Comparison of ENCODE assay signal across 9 cellular contexts in genomic region chr5:106121972-106122605, GRCh38.
DNase-seq lines count a peak whose midpoint lies in the region; FAIRE-seq and TF ChIP-seq lines count a peak whose summit lies in the region.
"Had no signal": no experiment of that assay in that cellular context is flagged by ENCODE, and none has a peak within 500 bp of the region (broad histone marks: within the 10 kb centered on the region; RNA-seq: fewer than 3 reads in every experiment).

No MANE protein-coding gene starts in this region.

- no peaks in the 10 kb centered on the region for H3K79me2 ChIP-seq in smooth muscle cell (ENCODE audit: low read depth)

- intact Hi-C loops in cardiac septum (cut with DNase I), result no loop called here
- intact Hi-C loops in dorsolateral prefrontal cortex (cut with DNase I), result no loop called here

- no peak overlapping the region for H2AFZ ChIP-seq in smooth muscle cell (ENCODE audit: low read depth)

- no peaks in the 10 kb centered on the region for H4K20me1 ChIP-seq in smooth muscle cell (ENCODE audit: low read depth)

- H3K27ac ChIP-seq in cardiac muscle cell, result no peak overlapping the region
- no peak overlapping the region for H3K27ac ChIP-seq in dorsolateral prefrontal cortex
- no peak overlapping the region for H3K27ac ChIP-seq in smooth muscle cell (ENCODE audit: low read depth)
- H3K27ac ChIP-seq: epithelial cell of prostate had no signal

- H3K9me3 ChIP-seq in cardiac muscle cell (ENCODE audit: low read depth) (no peaks in the 10 kb centered on the region), smooth muscle cell (replicated peaks; ENCODE audit: low read depth) (no peaks in the 10 kb centered on the region)

- no peaks in the 10 kb centered on the region for H3F3A ChIP-seq in smooth muscle cell (ENCODE audit: low read depth)

- H3K4me3 ChIP-seq in cardiac muscle cell (no peak overlapping the region), dorsolateral prefrontal cortex (no peak overlapping the region), smooth muscle cell (no peak overlapping the region)

- H3K4me1 ChIP-seq in cardiac muscle cell (ENCODE audit: low read depth) (no peaks in the 10 kb centered on the region), smooth muscle cell (ENCODE audit: low read depth) (no peaks in the 10 kb centered on the region)

- H3K36me3 ChIP-seq in cardiac muscle cell (no peaks in the 10 kb centered on the region), smooth muscle cell (ENCODE audit: low read depth) (no peaks in the 10 kb centered on the region)

- FAIRE-seq in H54 (lab: Jason Lieb, UNC), result peak; percentile 65

- TF ChIP-seq POLR2A in H54 (IDR thresholded peaks at IDR 0.05; ENCODE audit: low read depth, low read length), result no peak

- DNase-seq in cardiac muscle cell (ENCODE audit: low read depth in 1 of 2, low spot score in 1 of 2) (peak; percentile 42 to 48), cardiac septum (ENCODE audit: low spot score) (no peak), H54 (ENCODE audit: insufficient read length, low spot score) (peak; percentile 27), Kasumi-1 (lab: John Stamatoyannopoulos, UW) (peak; percentile 16 to 42), dorsolateral prefrontal cortex (no peak), smooth muscle cell (lab: John Stamatoyannopoulos, UW; ENCODE audit: unreplicated experiment) (no peak), superior temporal gyrus (ENCODE audit: extremely low spot score) (no peak), RKO (ENCODE audit: low spot score) (no peak)

- no peak overlapping the region for H3K9ac ChIP-seq in smooth muscle cell (ENCODE audit: low read depth)

- no peak overlapping the region for H3K4me2 ChIP-seq in smooth muscle cell

- 38% methylated on average over 7 of the region's 7 CpGs for WGBS in smooth muscle cell (ENCODE audit: low lambda C conversion rate)

- no peaks in the 10 kb centered on the region for H3K27me3 ChIP-seq in cardiac muscle cell
- H3K27me3 ChIP-seq in dorsolateral prefrontal cortex, result no peaks in the 10 kb centered on the region
- no peaks in the 10 kb centered on the region for H3K27me3 ChIP-seq in smooth muscle cell (ENCODE audit: low read depth)

- peak; percentile 94 for TF ChIP-seq CTCF in cardiac muscle cell (IDR thresholded peaks at IDR 0.05; ENCODE audit: low read depth, low read length)
- peak in 41 of 56 donors; percentile 15 to 43 (median 28) for TF ChIP-seq CTCF in dorsolateral prefrontal cortex (IDR thresholded peaks at IDR 0.05 in 54 of 56, conservative IDR thresholded peaks at IDR 0.05 in 2 of 56; ENCODE audit: low read depth in 1 of 56, partially characterized antibody in 56 of 56)
- TF ChIP-seq CTCF in smooth muscle cell (IDR thresholded peaks at IDR 0.05; ENCODE audit: borderline replicate concordance, insufficient read depth, poor library complexity, severe bottlenecking), result peak; percentile 84

Comparison
In these comparisons a context has a peak if more than half of its experiments do, and no peak if none do; other contexts are left out.
1. DNase-seq: peak in cardiac muscle cell (2 of 2), H54 (single experiment) and Kasumi-1 (2 of 2); none in cardiac septum (single experiment), dorsolateral prefrontal cortex (0 of 10), smooth muscle cell (single experiment), superior temporal gyrus (single experiment) and RKO (single experiment).
2. CTCF ChIP-seq: peak in every context shown above with its lines; median percentile 94 in cardiac muscle cell; 84 in smooth muscle cell; 28 in dorsolateral prefrontal cortex.